20 cellular contexts compared by ENCODE assay signal in genomic region chr5:143664623-143665022, GRCh38.
"Had no signal": no experiment of that assay in that cellular context is flagged by ENCODE, and none has a peak within 500 bp of the region (broad histone marks: within the 10 kb centered on the region; RNA-seq: fewer than 3 reads in every experiment).

No MANE protein-coding gene starts in this region.

- H3K4me1 ChIP-seq: neural progenitor cell had no signal

- H3K4me1 Mint-ChIP-seq: neural progenitor cell had no signal

- H3K27ac Mint-ChIP-seq: neural progenitor cell, progenitor cell of endocrine pancreas had no signal

- H3K27me3 ChIP-seq: dorsolateral prefrontal cortex, hepatocyte, neural progenitor cell, ovary had no signal

- H3K4me3 ChIP-seq: dorsolateral prefrontal cortex, hepatocyte, lung, neural progenitor cell, ovary had no signal

- H3K36me3 ChIP-seq: neural progenitor cell, ovary had no signal

- H3K4me3 Mint-ChIP-seq: natural killer cell treated with Interleukin-12 subunit alpha and Interleukin-12 subunit beta and Interleukin-15 and Interleukin-18, amount 100 ng/mL, for 72 hours; neural progenitor cell had no signal

- H2AFZ ChIP-seq: hepatocyte, neural progenitor cell had no signal

- H3K9me3 Mint-ChIP-seq: neural progenitor cell had no signal

- DNase-seq: cortex of kidney; dorsolateral prefrontal cortex; effector CD8-positive, alpha-beta T cell; foreskin melanocyte; head of caudate nucleus; left colon; left ventricle myocardium superior; mesenchymal stem cell; midbrain; nucleus accumbens; ovary; right cardiac atrium; stimulated activated CD4-positive, alpha-beta T cell treated with anti-CD3 and anti-CD28 coated beads, Interleukin-12 subunit alpha, Interleukin-12 subunit beta, amount 100 ng/mL, for 4 hours; stimulated activated naive CD4-positive, alpha-beta T cell treated with Interleukin-2 at 50 U/mL for 16 hours; trophoblast cell had no signal

- H3K36me3 Mint-ChIP-seq: natural killer cell treated with Interleukin-12 subunit alpha and Interleukin-12 subunit beta and Interleukin-15 and Interleukin-18, amount 100 ng/mL, for 72 hours; neural progenitor cell had no signal

- H3K9ac ChIP-seq: neural progenitor cell had no signal

- H3K4me2 ChIP-seq: hepatocyte, neural progenitor cell had no signal

- H3K27ac ChIP-seq: dorsolateral prefrontal cortex, hepatocyte, neural progenitor cell, ovary had no signal

- H3K79me2 ChIP-seq: hepatocyte had no signal

- H3K9me3 ChIP-seq: ovary had no signal

- ATAC-seq: left ventricle myocardium superior; natural killer cell treated with Interleukin-12 subunit alpha and Interleukin-12 subunit beta and Interleukin-15 and Interleukin-18, amount 100 ng/mL, for 72 hours; right cardiac atrium had no signal
